25 cellular contexts compared by ENCODE assay signal in genomic region chr11:8639655-8640054, GRCh38.
"Had no signal": no experiment of that assay in that cellular context is flagged by ENCODE, and none has a peak within 500 bp of the region (broad histone marks: within the 10 kb centered on the region; RNA-seq: fewer than 3 reads in every experiment).

No MANE protein-coding gene starts in this region.

- H3K27me3 Mint-ChIP-seq: naive B cell; naive thymus-derived CD8-positive, alpha-beta T cell had no signal

- H3K4me1 Mint-ChIP-seq: naive B cell had no signal

- H3K9me3 ChIP-seq: esophagus squamous epithelium, gastrocnemius medialis, lower lobe of right lung had no signal

- ATAC-seq: esophagus mucosa; gastrocnemius medialis; heart right ventricle; left cardiac atrium; left lung; left ventricle myocardium superior; lower lobe of right lung; mucosa of descending colon; naive thymus-derived CD8-positive, alpha-beta T cell had no signal

- DNase-seq: dermis blood vessel endothelial cell; dorsolateral prefrontal cortex; effector CD4-positive, alpha-beta T cell; effector memory CD4-positive, alpha-beta T cell; erythroblast; esophagus squamous epithelium; foreskin fibroblast; foreskin melanocyte; gastrocnemius medialis; glutamatergic neuron; head of caudate nucleus; heart right ventricle; hippocampal formation; left cardiac atrium; left lung; left ventricle myocardium superior; lower lobe of right lung; mesenchymal stem cell; mucosa of descending colon; naive B cell; naive thymus-derived CD8-positive, alpha-beta T cell had no signal

- H3K4me3 Mint-ChIP-seq: mesothelial cell of epicardium; naive B cell; naive thymus-derived CD8-positive, alpha-beta T cell had no signal

- H3K4me3 ChIP-seq: coronary artery, dorsolateral prefrontal cortex, esophagus squamous epithelium, gastrocnemius medialis, heart right ventricle, left lung, lower lobe of right lung, mucosa of descending colon had no signal

- H3K27me3 ChIP-seq: dorsolateral prefrontal cortex, esophagus squamous epithelium, gastrocnemius medialis, heart right ventricle, left lung had no signal

- H3K27ac Mint-ChIP-seq: mesothelial cell of epicardium; naive B cell; naive thymus-derived CD8-positive, alpha-beta T cell had no signal

- H3K4me1 ChIP-seq: esophagus squamous epithelium, gastrocnemius medialis, heart right ventricle, left lung, lower lobe of right lung had no signal

- H3K27ac ChIP-seq: coronary artery, dorsolateral prefrontal cortex, epithelial cell of prostate, esophagus squamous epithelium, gastrocnemius medialis, heart right ventricle, left lung, lower lobe of right lung had no signal
